In the genomic region with DNA sequence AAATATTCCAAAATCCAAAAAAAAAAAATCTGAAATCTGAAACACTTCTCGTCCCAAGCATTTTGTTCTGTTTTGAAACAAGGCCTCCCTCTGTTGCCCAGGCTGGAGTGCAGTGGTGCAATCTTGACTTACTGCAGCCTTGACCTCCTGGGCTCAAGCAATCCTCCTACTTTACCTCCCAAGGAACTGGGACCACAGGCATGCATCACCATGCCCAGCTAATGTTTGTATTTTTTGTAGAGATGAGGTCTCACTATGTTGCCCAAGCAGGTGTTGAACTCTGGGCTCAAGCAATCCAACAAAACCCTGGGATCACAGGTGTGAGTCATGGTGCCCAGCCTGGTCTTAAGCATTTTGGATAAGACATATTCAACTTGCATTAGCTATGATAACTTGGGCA, we compare ENCODE assay signal across 13 cellular contexts.
"Had no signal": no experiment of that assay in that cellular context is flagged by ENCODE, and none has a peak within 500 bp of the region (broad histone marks: within the 10 kb centered on the region; RNA-seq: fewer than 3 reads in every experiment).

No MANE protein-coding gene starts in this region.

- H3K27me3 ChIP-seq: foreskin keratinocyte, neural progenitor cell had no signal

- H3K27ac ChIP-seq: foreskin keratinocyte, neural progenitor cell had no signal

- H3K4me1 ChIP-seq: foreskin keratinocyte, neural progenitor cell had no signal

- DNase-seq: activated CD4-positive, alpha-beta T cell treated with anti-CD3 and anti-CD28 coated beads, Interleukin-2, amount 50 U/mL, for 1 hour; activated CD8-positive, alpha-beta memory T cell treated with anti-CD3 and anti-CD28 coated beads for 24 hours; activated naive CD4-positive, alpha-beta T cell; effector CD4-positive, alpha-beta T cell; foreskin keratinocyte; head of caudate nucleus; left colon; midbrain; stimulated activated naive CD8-positive, alpha-beta T cell treated with anti-CD3 and anti-CD28 coated beads, Interleukin-15, Interleukin-2, amounts not matched to agents 100 U/mL and 50 U/mL, for 24 hours; SW 1271; trophoblast cell had no signal

- H3K4me3 ChIP-seq: neural progenitor cell had no signal

- H3K36me3 ChIP-seq: neural progenitor cell had no signal

- ATAC-seq: activated CD4-positive, CD25-positive, alpha-beta regulatory T cell treated with anti-CD3 and anti-CD28 coated beads, Interleukin-2, amount 50 U/mL, for 24 hours; foreskin keratinocyte; left colon; stimulated activated naive CD8-positive, alpha-beta T cell treated with anti-CD3 and anti-CD28 coated beads, Interleukin-15, Interleukin-2, amounts not matched to agents 100 U/mL and 50 U/mL, for 24 hours had no signal
